ENCODE assay signal across 9 cellular contexts in the genomic region with DNA sequence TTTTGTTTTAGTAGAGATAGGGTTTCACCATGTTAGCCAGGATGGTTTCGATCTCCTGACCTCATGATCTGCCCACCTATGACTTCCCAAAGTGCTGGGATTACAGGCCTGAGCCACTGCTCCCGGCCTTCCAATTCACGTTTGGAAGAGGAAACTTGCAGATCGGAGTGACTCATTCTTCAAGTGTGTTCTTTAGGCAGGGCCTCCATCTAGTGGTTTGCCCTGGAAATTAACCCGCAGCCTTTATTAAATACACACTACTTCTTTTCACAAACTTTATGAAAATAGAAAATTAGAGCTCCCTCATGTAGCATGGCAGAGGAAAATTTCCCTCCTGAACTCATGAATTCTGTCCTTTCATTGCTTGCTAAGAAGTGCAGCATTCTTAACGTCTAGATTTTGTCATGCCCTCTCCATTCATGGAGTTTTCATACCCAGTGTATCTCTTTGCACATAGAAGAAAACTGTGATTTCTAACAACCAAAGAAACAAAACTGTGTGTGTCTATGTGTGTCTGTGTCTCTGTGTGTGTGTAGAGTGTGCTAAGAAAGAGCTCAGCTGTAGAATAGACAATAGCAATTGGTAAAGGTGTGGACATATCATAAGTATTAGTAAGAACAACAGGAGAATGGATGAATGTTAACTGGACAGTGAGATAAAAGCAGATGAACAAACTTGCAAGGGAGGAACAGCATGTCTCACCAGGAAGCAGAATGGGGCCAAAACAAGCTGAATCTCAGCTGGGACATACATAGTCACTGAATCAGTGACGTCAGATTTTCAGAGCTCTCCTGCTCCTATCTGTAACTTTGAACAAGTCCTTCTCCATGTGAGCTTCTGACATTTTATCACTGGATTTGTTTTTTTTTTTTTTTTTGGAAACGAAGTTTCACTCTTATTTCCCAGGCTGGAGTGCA.
DNase-seq lines count a peak whose midpoint lies in the region; ATAC-seq and TF ChIP-seq lines count a peak whose summit lies in the region.
"Had no signal": no experiment of that assay in that cellular context is flagged by ENCODE, and none has a peak within 500 bp of the region (broad histone marks: within the 10 kb centered on the region; RNA-seq: fewer than 3 reads in every experiment).

No MANE protein-coding gene starts in this region.

- H3K4me1 ChIP-seq in adrenal gland (replicated peaks in 1 of 2): no peaks in the 10 kb centered on the region

- H3K36me3 ChIP-seq in adrenal gland (replicated peaks in 1 of 2): no peaks in the 10 kb centered on the region

- no peaks in the 10 kb centered on the region for H3K4me1 Mint-ChIP-seq in effector memory CD8-positive, alpha-beta T cell (ENCODE audit: low read depth in 2 of 2)
- H3K4me1 Mint-ChIP-seq: naive B cell had no signal

- no peaks in the 10 kb centered on the region for H3K9me3 Mint-ChIP-seq in effector memory CD8-positive, alpha-beta T cell

- no peaks in the 10 kb centered on the region for H3K27me3 ChIP-seq in adrenal gland

- TF ChIP-seq POLR2A in adrenal gland (IDR thresholded peaks at IDR 0.05): no peak

- intact Hi-C loops in adrenal gland (cut with DNase I): loop anchor here (2.0 to 10.0 kb wide), 3 partner anchors 404 to 874 kb away; no protein-coding TSS in a partner anchor
- intact Hi-C loops in left cardiac atrium (cut with DNase I): loop anchor here (1.0 to 10.0 kb wide), 2 partner anchors 405 to 864 kb away; no protein-coding TSS in a partner anchor
- intact Hi-C loops in sciatic nerve (cut with DNase I): loop anchor here (2.0 kb wide), 1 partner anchor 408 kb away; no protein-coding TSS in a partner anchor

- DNase-seq in ACHN: peak; percentile 66
- DNase-seq in NCI-H2196 treated with DMSO at 0.1 percent for 48 hours (lab: John Stamatoyannopoulos, UW; ENCODE audit: unreplicated experiment): peak; percentile 24
- DNase-seq in adrenal gland: peak; percentile 54 to 83 (median 64)
- DNase-seq in left cardiac atrium: peak; percentile 23
- peak; percentile 68 for DNase-seq in sciatic nerve (ENCODE audit: low spot score)
- no peak for DNase-seq in effector memory CD8-positive, alpha-beta T cell
- DNase-seq: naive B cell had no signal

- H3K4me3 ChIP-seq in adrenal gland: no peak overlapping the region

- H3K36me3 Mint-ChIP-seq in effector memory CD8-positive, alpha-beta T cell (ENCODE audit: insufficient read depth): no peaks in the 10 kb centered on the region
- H3K36me3 Mint-ChIP-seq: naive B cell had no signal

- H3K9me3 ChIP-seq in adrenal gland (replicated peaks in 1 of 3): no peaks in the 10 kb centered on the region

- no peak overlapping the region for H3K27ac Mint-ChIP-seq in effector memory CD8-positive, alpha-beta T cell

- WGBS in adrenal gland, 4 donors: 8 to 15% (median 14%) methylated on average over 8 of the region's 8 CpGs

- no peak overlapping the region for H3K4me3 Mint-ChIP-seq in effector memory CD8-positive, alpha-beta T cell
- H3K4me3 Mint-ChIP-seq: naive B cell had no signal

- peak; percentile 84 for ATAC-seq in HG02981 (IDR thresholded peaks at IDR 0.05; ENCODE audit: unreplicated experiment)
- peak; percentile 83 to 94 for ATAC-seq in left cardiac atrium
- peak; percentile 91 for ATAC-seq in sciatic nerve
- no peak for ATAC-seq in effector memory CD8-positive, alpha-beta T cell (replicated peaks)

- in situ Hi-C loops in ACHN (cut with HindIII; ENCODE audit: low pct_ligation_motif_present, low pct_unique_long_range_greater_than_20kb, low sequenced_read_pairs): no loop called here

- peaks cover 5 to 9% of the 10 kb centered on the region in 2 donors for H3K27me3 Mint-ChIP-seq in effector memory CD8-positive, alpha-beta T cell

- H3K27ac ChIP-seq in adrenal gland: no peak overlapping the region

- TF ChIP-seq CTCF in GM12874 (IDR thresholded peaks at IDR 0.05; ENCODE audit: insufficient read depth, low read depth, low read length): peak; percentile 63
- TF ChIP-seq CTCF in adrenal gland (IDR thresholded peaks at IDR 0.05): peak; percentile 81 to 92 (median 90)

Comparison
In these comparisons a context has a peak if more than half of its experiments do, and no peak if none do; other contexts are left out.
1. DNase-seq: peak in ACHN (single experiment), NCI-H2196 treated with DMSO at 0.1 percent for 48 hours (single experiment), adrenal gland (7 of 7), left cardiac atrium (single experiment) and sciatic nerve (single experiment); none in effector memory CD8-positive, alpha-beta T cell (0 of 3).